Comparison of ENCODE assay signal across 15 cellular contexts in the genomic region with DNA sequence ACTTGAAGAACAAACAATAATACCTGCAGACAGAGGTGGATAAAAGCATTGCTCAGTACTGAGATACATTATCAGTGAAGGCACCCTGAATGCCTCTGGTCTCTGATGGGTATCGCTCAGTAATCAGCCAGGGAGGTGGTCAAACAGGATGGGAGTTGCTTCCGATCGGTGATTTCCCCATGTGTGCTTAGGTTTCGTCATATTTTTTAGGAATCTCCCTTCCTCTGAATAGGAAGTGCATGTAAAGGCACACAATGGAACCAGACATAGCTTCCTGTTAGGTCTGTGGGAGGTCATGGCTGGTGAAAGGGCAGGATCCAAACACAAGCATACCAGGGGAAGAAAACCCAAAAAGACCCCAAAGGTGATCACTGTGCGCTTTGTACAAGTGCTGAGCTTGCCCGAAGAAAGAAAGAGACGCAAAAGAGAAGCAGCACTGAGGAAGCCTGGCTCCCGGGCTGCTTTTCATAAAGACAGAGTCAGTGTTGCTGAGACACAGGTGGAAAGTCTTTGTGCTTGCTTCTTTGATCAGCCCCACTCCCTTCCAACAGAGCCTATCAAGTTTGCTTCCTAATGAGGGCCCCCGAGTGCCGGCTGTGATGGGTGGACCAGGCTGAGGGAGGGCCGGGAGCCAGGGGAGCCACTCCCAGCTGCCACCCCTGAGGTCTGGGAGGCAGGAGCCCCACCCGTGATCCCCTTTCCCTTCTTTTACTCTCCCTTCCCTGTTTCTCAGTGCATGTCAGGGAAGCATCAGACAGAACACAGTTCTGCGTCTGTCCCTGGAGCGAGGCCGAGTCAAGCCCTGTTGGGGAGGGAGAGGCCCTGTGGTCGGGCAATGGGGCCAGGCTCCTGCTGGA.
A peak's percentile ranks its signal among the peaks of the same experiment; 100 is the strongest.
DNase-seq lines count a peak whose midpoint lies in the region; ATAC-seq, FAIRE-seq and TF ChIP-seq lines count a peak whose summit lies in the region.
"Had no signal": no experiment of that assay in that cellular context is flagged by ENCODE, and none has a peak within 500 bp of the region (broad histone marks: within the 10 kb centered on the region; RNA-seq: fewer than 3 reads in every experiment).

No MANE protein-coding gene starts in this region.

- no peaks in the 10 kb centered on the region for H3K27me3 ChIP-seq in endothelial cell of umbilical vein (ENCODE audit: control insufficient read depth in 2 of 2, insufficient read depth in 2 of 2, low read length in 2 of 2)
- H3K27me3 ChIP-seq in right lobe of liver: no peaks in the 10 kb centered on the region
- H3K27me3 ChIP-seq in transverse colon: no peaks in the 10 kb centered on the region

- H3K79me2 ChIP-seq in endothelial cell of umbilical vein (ENCODE audit: control insufficient read depth, insufficient read depth, low read length): no peaks in the 10 kb centered on the region

- POLR2A ChIA-PET in endothelial cell of umbilical vein (lab: Charles Lee) (interaction anchor here (1.6 kb wide), 1 partner anchor 66 kb away, joined by 3 read pairs; no protein-coding TSS in a partner anchor), T-cell (lab: Charles Lee) (no interaction called here)

- CTCF ChIA-PET in endothelial cell of umbilical vein (lab: Charles Lee) (interaction anchor here (0.9 to 2.2 kb wide), 5 partner anchors 11 to 243 kb away, joined by 3 to 7 read pairs (median 4); no protein-coding TSS in a partner anchor), T-cell (lab: Charles Lee) (no interaction called here)

- 41% methylated on average over 9 of the region's 16 CpGs for WGBS in right lobe of liver (ENCODE audit: insufficient coverage, low coverage, low lambda C conversion rate, missing lambda C conversion rate)
- WGBS in transverse colon (ENCODE audit: low coverage in 1 of 2), 2 donors: 76 to 87% methylated on average over 8 to 16 of the region's 16 CpGs

- H3K4me1 ChIP-seq in endothelial cell of umbilical vein (ENCODE audit: control insufficient read depth, extremely low read depth, insufficient read depth, low read length) (peaks cover 39% of the 10 kb centered on the region), right lobe of liver (no peaks in the 10 kb centered on the region), transverse colon (peaks cover 3 to 30% (median 6%) of the 10 kb centered on the region in 4 donors)

- peak overlapping the region; percentile 59 for H3K4me2 ChIP-seq in endothelial cell of umbilical vein (ENCODE audit: insufficient read depth, low read length)

- H3K9me3 Mint-ChIP-seq in T-cell: no peaks in the 10 kb centered on the region
- H3K9me3 Mint-ChIP-seq: HFFc6; T-helper 1 cell treated with Interleukin-12 subunit alpha and Interleukin-12 subunit beta and Interleukin-4 antibody, amounts not matched to agents 30 μg/mL and 1 μg/mL, for 36 hours had no signal

- dilution Hi-C loops in endothelial cell of umbilical vein (cut with MboI; ENCODE audit: extremely low pct_ligation_motif_present, low sequenced_read_pairs): no loop called here

- TF ChIP-seq POLR2A in endothelial cell of umbilical vein (IDR thresholded peaks at IDR 0.05; ENCODE audit: low read depth, low read length) (peak; percentile 45), right lobe of liver (IDR thresholded peaks at IDR 0.05) (no peak), transverse colon (IDR thresholded peaks at IDR 0.05) (no peak)

- H3K36me3 Mint-ChIP-seq in T-cell: no peaks in the 10 kb centered on the region

- H4K20me1 ChIP-seq in endothelial cell of umbilical vein (replicated peaks; ENCODE audit: control insufficient read depth, extremely low read depth, insufficient read depth, low read length): no peaks in the 10 kb centered on the region

- ATAC-seq in right lobe of liver: peak; percentile 28 to 61 (median 54)
- no peak for ATAC-seq in T-cell (replicated peaks in 1 of 4)
- ATAC-seq in GM21367 (IDR thresholded peaks at IDR 0.05; ENCODE audit: unreplicated experiment): no peak

- DNase-seq in activated effector memory CD4-positive, alpha-beta T cell treated with anti-CD3 and anti-CD28 coated beads, Interleukin-2, amount 50 U/mL, for 16 hours: peak; percentile 57
- no peak for DNase-seq in activated effector memory CD4-positive, alpha-beta T cell treated with Interleukin-2 at 50 U/mL for 16 hours
- DNase-seq in endothelial cell of umbilical vein (ENCODE audit: low read depth, low spot score) (peak; percentile 87), right lobe of liver (no peak), transverse colon (no peak), HPDE6-E6E7 (ENCODE audit: extremely low spot score) (no peak), T-cell (no peak)
- DNase-seq: activated CD4-positive, alpha-beta T cell treated with anti-CD3 and anti-CD28 coated beads, Interleukin-2, amount 50 U/mL, for 4 hours; Calu3; HFFc6; Karpas-422 had no signal

- H3K9me3 ChIP-seq in endothelial cell of umbilical vein (replicated peaks; ENCODE audit: control insufficient read depth, insufficient read depth, low read length) (no peaks in the 10 kb centered on the region), right lobe of liver (no peaks in the 10 kb centered on the region), transverse colon (no peaks in the 10 kb centered on the region)

- H3K4me3 ChIP-seq in endothelial cell of umbilical vein (replicated peaks in 1 of 3; ENCODE audit: insufficient read depth in 1 of 3, low read depth in 1 of 3, low read length in 3 of 3): no peak overlapping the region
- no peak overlapping the region for H3K4me3 ChIP-seq in right lobe of liver
- H3K4me3 ChIP-seq in transverse colon: no peak overlapping the region

- intact Hi-C loops in endothelial cell of umbilical vein (cut with micrococcal nuclease) (loop anchor here (1.0 to 5.0 kb wide), 6 partner anchors 28 to 242 kb away; no protein-coding TSS in a partner anchor), right lobe of liver (cut with DNase I) (no loop called here), transverse colon (cut with DNase I; ENCODE audit: low total_unique reads) (no loop called here)

- no peaks in the 10 kb centered on the region for H3K9me1 ChIP-seq in endothelial cell of umbilical vein (replicated peaks; ENCODE audit: control insufficient read depth, extremely low read depth, insufficient read depth, low read length)

- H3K4me1 Mint-ChIP-seq in T-cell: peaks cover 0 to 4% (median 4%) of the 10 kb centered on the region in 3 donors

- no peak overlapping the region for H3K4me3 Mint-ChIP-seq in T-cell
- H3K4me3 Mint-ChIP-seq: HFFc6; T-helper 1 cell treated with Interleukin-12 subunit alpha and Interleukin-12 subunit beta and Interleukin-4 antibody, amounts not matched to agents 30 μg/mL and 1 μg/mL, for 36 hours had no signal

- peak overlapping the region; percentile 81 for H3K9ac ChIP-seq in endothelial cell of umbilical vein (replicated peaks; ENCODE audit: extremely low read depth, insufficient read depth, low read length)

- peak; percentile 86 for FAIRE-seq in endothelial cell of umbilical vein (lab: Jason Lieb, UNC)
- FAIRE-seq: A204.1, GM19239 had no signal

- TF ChIP-seq EP300 in transverse colon (IDR thresholded peaks at IDR 0.05; ENCODE audit: low read depth): no peak

- no peak overlapping the region for H2AFZ ChIP-seq in endothelial cell of umbilical vein (ENCODE audit: low read depth, low read length)

- H3K27ac ChIP-seq in endothelial cell of umbilical vein (ENCODE audit: insufficient read depth, low read depth, low read length): peak overlapping the region; percentile 95
- no peak overlapping the region for H3K27ac ChIP-seq in right lobe of liver
- H3K27ac ChIP-seq in transverse colon: peak overlapping the region in 3 of 4 donors; percentile 6 to 51 (median 7)

- H3K36me3 ChIP-seq in endothelial cell of umbilical vein (ENCODE audit: control insufficient read depth in 2 of 2, extremely low read depth in 1 of 2, insufficient read depth in 2 of 2, low read length in 2 of 2) (no peaks in the 10 kb centered on the region), right lobe of liver (no peaks in the 10 kb centered on the region), transverse colon (no peaks in the 10 kb centered on the region)

- TSS peak; percentile 72 for BruUV-seq in endothelial cell of umbilical vein (replicated peaks; lab: Mats Ljungman, UMichigan)

- in situ Hi-C loops in transverse colon (cut with MboI; ENCODE audit: low pct_ligation_motif_present in 1 of 4, low pct_unique_long_range_greater_than_20kb in 1 of 4, low sequenced_read_pairs in 3 of 4): no loop called here

- H3K27me3 Mint-ChIP-seq in T-cell: no peaks in the 10 kb centered on the region

- TF ChIP-seq CTCF in endothelial cell of umbilical vein (IDR thresholded peaks at IDR 0.05; ENCODE audit: extremely low read depth in 1 of 2, insufficient read depth in 1 of 2, low read depth in 1 of 2, low read length in 2 of 2): no peak
- TF ChIP-seq CTCF in right lobe of liver (IDR thresholded peaks at IDR 0.05): no peak
- no peak for TF ChIP-seq CTCF in transverse colon (IDR thresholded peaks at IDR 0.05)

- no peak overlapping the region for H3K27ac Mint-ChIP-seq in T-cell
- H3K27ac Mint-ChIP-seq: HFFc6; T-helper 1 cell treated with Interleukin-12 subunit alpha and Interleukin-12 subunit beta and Interleukin-4 antibody, amounts not matched to agents 30 μg/mL and 1 μg/mL, for 36 hours had no signal

TF ChIP-seq in endothelial cell of umbilical vein, 7 proteins besides CTCF, POLR2A, EP300 and RAD21:
- TF ChIP-seq EZH2 (IDR thresholded peaks at IDR 0.05; ENCODE audit: borderline replicate concordance, low read depth, low read length, severe bottlenecking) (no peak), GATA2 (IDR thresholded peaks at IDR 0.05; ENCODE audit: insufficient read depth, insufficient read length, low read depth, low read length) (peak; percentile 97), POLR2AphosphoS5 (IDR thresholded peaks at IDR 0.05; ENCODE audit: insufficient read depth, low read depth, low read length) (peak; percentile 25), MYC (IDR thresholded peaks at IDR 0.05; ENCODE audit: low read depth, low read length) (no peak), FOS (IDR thresholded peaks at IDR 0.05; ENCODE audit: borderline replicate concordance, insufficient read depth, low read length) (peak; percentile 50), JUN (IDR thresholded peaks at IDR 0.05; ENCODE audit: borderline replicate concordance, insufficient read depth, insufficient read length, low read depth) (peak; percentile 54)
- TF ChIP-seq, protein P1, sequence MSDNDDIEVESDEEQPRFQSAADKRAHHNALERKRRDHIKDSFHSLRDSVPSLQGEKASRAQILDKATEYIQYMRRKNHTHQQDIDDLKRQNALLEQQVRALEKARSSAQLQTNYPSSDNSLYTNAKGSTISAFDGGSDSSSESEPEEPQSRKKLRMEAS (IDR thresholded peaks at IDR 0.05; ENCODE audit: insufficient read depth, insufficient read length): no peak

Comparison
In these comparisons a context has a peak if more than half of its experiments do, and no peak if none do; other contexts are left out.
1. DNase-seq: peak in activated effector memory CD4-positive, alpha-beta T cell treated with anti-CD3 and anti-CD28 coated beads, Interleukin-2, amount 50 U/mL, for 16 hours (single experiment) and endothelial cell of umbilical vein (single experiment); none in activated effector memory CD4-positive, alpha-beta T cell treated with Interleukin-2 at 50 U/mL for 16 hours (single experiment), right lobe of liver (0 of 3), transverse colon (single experiment), HPDE6-E6E7 (single experiment) and T-cell (0 of 34).
2. H3K27ac ChIP-seq: peak in endothelial cell of umbilical vein (single experiment) and transverse colon (3 of 4); none in right lobe of liver (0 of 3).
3. ATAC-seq: peak in right lobe of liver (4 of 4); none in T-cell (0 of 4) and GM21367 (single experiment).